ENCODE assay signal across 37 cellular contexts in genomic region chr19:3680939-3681338, GRCh38. TPM values are rescaled to one million over a fixed set of nuclear protein-coding genes. Genes with fewer than 3 reads are reported as not detected.
"Had no signal": no experiment of that assay in that cellular context is flagged by ENCODE, and none has a peak within 500 bp of the region (broad histone marks: within the 10 kb centered on the region; RNA-seq: fewer than 3 reads in every experiment).

No MANE protein-coding gene starts in this region.

- DNase-seq: activated B cell treated with CpG ODN at 0.5 μM for 24 hours; activated CD4-positive, alpha-beta T cell treated with anti-CD3 and anti-CD28 coated beads for 48 hours; activated CD4-positive, alpha-beta T cell treated with anti-CD3 and anti-CD28 coated beads, Interleukin-2, amount 50 U/mL, for 1 hour; activated CD4-positive, alpha-beta T cell treated with anti-CD3 and anti-CD28 coated beads, Interleukin-2, amount 50 U/mL, for 48 hours; activated CD8-positive, alpha-beta memory T cell treated with anti-CD3 and anti-CD28 coated beads for 24 hours; activated CD8-positive, alpha-beta T cell treated with anti-CD3 and anti-CD28 coated beads for 36 hours; activated effector memory CD4-positive, alpha-beta T cell treated with Interleukin-2 at 50 U/mL for 16 hours; activated gamma-delta T cell treated with Interleukin-2 at 50 U/mL for 16 hours; activated naive CD4-positive, alpha-beta T cell treated with anti-CD3 and anti-CD28 coated beads, Interleukin-2, amount 50 U/mL, for 16 hours; activated naive CD4-positive, alpha-beta T cell treated with Interleukin-2 at 50 U/mL for 16 hours; activated T-cell treated with anti-CD3 and anti-CD28 coated beads, Interleukin-2, amount 50 U/mL, for 4 hours; amniotic stem cell; anterior cingulate cortex; brain microvascular endothelial cell; dorsolateral prefrontal cortex; effector memory CD4-positive, alpha-beta T cell; esophagus squamous epithelium; foreskin melanocyte; heart left ventricle; T-helper 1 cell; T-helper 17 cell; T1000; WERI-Rb-1 had no signal

- H3K4me1 Mint-ChIP-seq: activated T-helper 17 cell treated with anti-CD3 and anti-CD28 coated beads, Interleukin-2, amount 50 U/mL, for 72 hours had no signal

- H3K9me3 Mint-ChIP-seq: activated B cell treated with CpG ODN at 0.5 μM for 24 hours; activated T-cell treated with anti-CD3 and anti-CD28 coated beads, Interleukin-2, amount 50 U/mL, for 4 hours; activated T-helper 17 cell treated with anti-CD3 and anti-CD28 coated beads, Interleukin-2, amount 50 U/mL, for 72 hours; central memory CD8-positive, alpha-beta T cell; dendritic cell treated with granulocyte-macrophage colony-stimulating factor and Interleukin-4, amounts not matched to agents 40 ng/mL and 50 ng/mL, for 4 days had no signal

- H3K4me3 ChIP-seq: coronary artery, dorsolateral prefrontal cortex, esophagus squamous epithelium, gastroesophageal sphincter, heart left ventricle had no signal

- H3K4me3 Mint-ChIP-seq: activated B cell treated with CpG ODN at 0.5 μM for 24 hours; activated CD8-positive, alpha-beta T cell treated with anti-CD3 and anti-CD28 coated beads for 36 hours; activated naive CD8-positive, alpha-beta T cell; activated T-cell treated with anti-CD3 and anti-CD28 coated beads, Interleukin-2, amount 50 U/mL, for 4 hours; activated T-helper 17 cell treated with anti-CD3 and anti-CD28 coated beads, Interleukin-2, amount 50 U/mL, for 72 hours; central memory CD8-positive, alpha-beta T cell; dendritic cell treated with granulocyte-macrophage colony-stimulating factor and Interleukin-4, amounts not matched to agents 40 ng/mL and 50 ng/mL, for 4 days; T-helper 17 cell; T-helper 2 cell treated with Interferon-gamma antibody and Interleukin-4, amounts not matched to agents 5 μg/mL and 100 μg/mL, for 36 hours had no signal

- H3K27ac ChIP-seq: brain microvascular endothelial cell, coronary artery, epithelial cell of prostate, esophagus squamous epithelium, WERI-Rb-1 had no signal

- ATAC-seq: activated CD4-positive, CD25-positive, alpha-beta regulatory T cell treated with anti-CD3 and anti-CD28 coated beads, Interleukin-2, amount 50 U/mL, for 24 hours; activated CD8-positive, alpha-beta T cell treated with anti-CD3 and anti-CD28 coated beads for 36 hours; activated T-cell treated with anti-CD3 and anti-CD28 coated beads, Interleukin-2, amount 50 U/mL, for 4 hours; activated T-helper 17 cell treated with anti-CD3 and anti-CD28 coated beads, Interleukin-2, amount 50 U/mL, for 72 hours; gastroesophageal sphincter; heart left ventricle; T-helper 17 cell had no signal

- H3K27ac Mint-ChIP-seq: activated B cell treated with CpG ODN at 0.5 μM for 24 hours; activated CD8-positive, alpha-beta T cell treated with anti-CD3 and anti-CD28 coated beads for 36 hours; activated naive CD8-positive, alpha-beta T cell; activated T-helper 17 cell treated with anti-CD3 and anti-CD28 coated beads, Interleukin-2, amount 50 U/mL, for 72 hours; dendritic cell treated with granulocyte-macrophage colony-stimulating factor and Interleukin-4, amounts not matched to agents 40 ng/mL and 50 ng/mL, for 4 days; T-helper 2 cell treated with Interferon-gamma antibody and Interleukin-4, amounts not matched to agents 5 μg/mL and 100 μg/mL, for 36 hours had no signal

- H3K27me3 ChIP-seq: brain microvascular endothelial cell, dorsolateral prefrontal cortex, esophagus squamous epithelium, gastroesophageal sphincter, heart left ventricle had no signal

- H3K36me3 Mint-ChIP-seq: activated naive CD8-positive, alpha-beta T cell had no signal

- H3K27me3 Mint-ChIP-seq: activated B cell treated with CpG ODN at 0.5 μM for 24 hours; activated CD8-positive, alpha-beta T cell treated with anti-CD3 and anti-CD28 coated beads for 36 hours; activated naive CD8-positive, alpha-beta T cell; activated T-helper 17 cell treated with anti-CD3 and anti-CD28 coated beads, Interleukin-2, amount 50 U/mL, for 72 hours; central memory CD8-positive, alpha-beta T cell; dendritic cell treated with granulocyte-macrophage colony-stimulating factor and Interleukin-4, amounts not matched to agents 40 ng/mL and 50 ng/mL, for 4 days; T-helper 17 cell had no signal

RNA-seq across cellular contexts. Expression of gene TJP3, which starts 27.2 kb away (rescaled TPM):
- total RNA-seq: cardiac septum, cerebellum, fibroblast of lung, fibroblast of villous mesenchyme, glomerular endothelial cell had no signal
- polyA plus RNA-seq: fibroblast of lung had no signal
